In genomic region chr3:141388823-141389617, GRCh38 we compare ENCODE assay signal across 9 cellular contexts. TPM values are rescaled to one million over a fixed set of nuclear protein-coding genes. Genes with fewer than 3 reads are reported as not detected.
DNase-seq lines count a peak whose midpoint lies in the region; ATAC-seq and TF ChIP-seq lines count a peak whose summit lies in the region.
"Had no signal": no experiment of that assay in that cellular context is flagged by ENCODE, and none has a peak within 500 bp of the region (broad histone marks: within the 10 kb centered on the region; RNA-seq: fewer than 3 reads in every experiment).

No MANE protein-coding gene starts in this region.

- peak overlapping the region; percentile 60 for H3K9ac ChIP-seq in fibroblast of lung (ENCODE audit: insufficient read depth, low read length)

- no peak overlapping the region for H2AFZ ChIP-seq in fibroblast of lung (ENCODE audit: low read length)

- peak overlapping the region; percentile 75 for H3K4me2 ChIP-seq in fibroblast of lung (ENCODE audit: extremely low read depth, insufficient read depth, low read length)

- H3K79me2 ChIP-seq in fibroblast of lung (ENCODE audit: control insufficient read depth, insufficient read depth, low read length) = peaks cover 70% of the 10 kb centered on the region

- no peak for DNase-seq in activated T-cell treated with anti-CD3 and anti-CD28 coated beads, Interleukin-2, amount 50 U/mL, for 72 hours
- DNase-seq in activated T-cell treated with anti-CD3 and anti-CD28 coated beads for 4 hours = no peak
- DNase-seq in RPMI8226 = peak; percentile 58
- peak; percentile 63 to 81 for DNase-seq in fibroblast of lung (ENCODE audit: low read depth in 2 of 2)
- no peak for DNase-seq in upper lobe of left lung
- DNase-seq in NCI-H2107 treated with DMSO at 0.1 percent for 48 hours (lab: John Stamatoyannopoulos, UW; ENCODE audit: unreplicated experiment) = no peak
- DNase-seq in stimulated activated CD4-positive, alpha-beta T cell treated with anti-CD3 and anti-CD28 coated beads, Interleukin-15, amount 100 ng/mL, for 24 hours = no peak
- DNase-seq in NK-92 (lab: John Stamatoyannopoulos, UW; ENCODE audit: unreplicated experiment) = no peak
- DNase-seq: erythroblast had no signal

- H3K4me1 ChIP-seq in fibroblast of lung (ENCODE audit: control insufficient read depth, extremely low read depth, insufficient read depth, low read length) (peaks cover 2% of the 10 kb centered on the region), upper lobe of left lung (peaks cover 0 to 22% (median 18%) of the 10 kb centered on the region in 4 donors)

- peak overlapping the region; percentile 90 for H3K27ac Mint-ChIP-seq in activated T-cell treated with anti-CD3 and anti-CD28 coated beads, Interleukin-2, amount 50 U/mL, for 72 hours

- no peaks in the 10 kb centered on the region for H3K9me3 Mint-ChIP-seq in activated T-cell treated with anti-CD3 and anti-CD28 coated beads, Interleukin-2, amount 50 U/mL, for 72 hours

- no peaks in the 10 kb centered on the region for H3K36me3 Mint-ChIP-seq in activated T-cell treated with anti-CD3 and anti-CD28 coated beads, Interleukin-2, amount 50 U/mL, for 72 hours (ENCODE audit: insufficient read depth in 2 of 2)

- WGBS in upper lobe of left lung, 2 donors = 74 to 80% methylated on average over 5 to 6 of the region's 6 CpGs

- TF ChIP-seq POLR2A in upper lobe of left lung (IDR thresholded peaks at IDR 0.05) = no peak

- peak; percentile 50 to 53 for ATAC-seq in activated T-cell treated with anti-CD3 and anti-CD28 coated beads, Interleukin-2, amount 50 U/mL, for 72 hours (replicated peaks in 1 of 2)
- ATAC-seq in upper lobe of left lung (ENCODE audit: low FRiP score in 2 of 2) = no peak

- TF ChIP-seq EP300 in upper lobe of left lung (IDR thresholded peaks at IDR 0.05) = no peak

- TF ChIP-seq CTCF in fibroblast of lung (conservative IDR thresholded peaks at IDR 0.05 in 1 of 2, IDR thresholded peaks at IDR 0.05 in 1 of 2; ENCODE audit: low read depth in 1 of 2, low read length in 2 of 2) (no peak), upper lobe of left lung (IDR thresholded peaks at IDR 0.05) (no peak)

- H3K9me3 ChIP-seq in fibroblast of lung (ENCODE audit: control insufficient read depth, insufficient read depth, low read depth, low read length) (no peaks in the 10 kb centered on the region), upper lobe of left lung (no peaks in the 10 kb centered on the region)

- H4K20me1 ChIP-seq in fibroblast of lung (ENCODE audit: control insufficient read depth, extremely low read depth, insufficient read depth, low read length) = no peaks in the 10 kb centered on the region

- peaks cover 14% of the 10 kb centered on the region for H3K27me3 Mint-ChIP-seq in activated T-cell treated with anti-CD3 and anti-CD28 coated beads, Interleukin-2, amount 50 U/mL, for 72 hours (ENCODE audit: low read depth)

- H3K4me3 ChIP-seq in fibroblast of lung (replicated peaks in 1 of 4; ENCODE audit: control extremely low read depth in 1 of 4, insufficient read depth in 1 of 4, low read depth in 3 of 4, low read length in 4 of 4) (peak overlapping the region; percentile 30 to 98 (median 48)), upper lobe of left lung (peak overlapping the region in 2 of 4 donors; percentile 7 to 25)

- peak overlapping the region; percentile 64 to 72 for H3K4me3 Mint-ChIP-seq in activated T-cell treated with anti-CD3 and anti-CD28 coated beads, Interleukin-2, amount 50 U/mL, for 72 hours

- H3K27me3 ChIP-seq in fibroblast of lung (ENCODE audit: control insufficient read depth, insufficient read depth, low read length) = no peaks in the 10 kb centered on the region
- H3K27me3 ChIP-seq in upper lobe of left lung = no peaks in the 10 kb centered on the region

- peak overlapping the region; percentile 88 for H3K27ac ChIP-seq in fibroblast of lung (ENCODE audit: insufficient read depth, low read length)
- peak overlapping the region; percentile 44 to 51 (median 50) for H3K27ac ChIP-seq in upper lobe of left lung

- no peaks in the 10 kb centered on the region for H3K36me3 ChIP-seq in fibroblast of lung (ENCODE audit: control insufficient read depth, insufficient read depth, low read length)
- H3K36me3 ChIP-seq in upper lobe of left lung = peaks cover 0 to 8% (median 1%) of the 10 kb centered on the region in 4 donors

- H3K4me1 Mint-ChIP-seq in activated T-cell treated with anti-CD3 and anti-CD28 coated beads, Interleukin-2, amount 50 U/mL, for 72 hours (ENCODE audit: low read depth) = peaks cover 23% of the 10 kb centered on the region

RNA-seq across cellular contexts. Expression of gene ZBTB38, which starts 20.7 kb away (rescaled TPM):
- total RNA-seq in activated T-cell treated with anti-CD3 and anti-CD28 coated beads, Interleukin-2, amount 50 U/mL, for 72 hours = 10 to 100 TPM; 50.7 to 82.9 TPM
- total RNA-seq in fibroblast of lung (142 and 191 TPM in 2 replicates), upper lobe of left lung (100 to 1,000 TPM in 2 of 6 donors, 10 to 100 TPM in 4; 80.2 to 146 (median 91.8) TPM)
- polyA plus RNA-seq in fibroblast of lung = 64.0 and 96.0 TPM in 2 replicates
- 41.3 and 85.4 TPM in 2 replicates for polyA plus RNA-seq in fibroblast of lung (2012)
- 105 and 128 TPM in 2 replicates for polyA minus RNA-seq in fibroblast of lung (ENCODE audit: low replicate concordance)

Comparison
In these comparisons a context has a peak if more than half of its experiments do, and no peak if none do; other contexts are left out.
1. ATAC-seq: peak in activated T-cell treated with anti-CD3 and anti-CD28 coated beads, Interleukin-2, amount 50 U/mL, for 72 hours (2 of 2); none in upper lobe of left lung (0 of 2).
2. DNase-seq: peak in RPMI8226 (single experiment) and fibroblast of lung (2 of 2); none in activated T-cell treated with anti-CD3 and anti-CD28 coated beads, Interleukin-2, amount 50 U/mL, for 72 hours (0 of 2), activated T-cell treated with anti-CD3 and anti-CD28 coated beads for 4 hours (single experiment), upper lobe of left lung (0 of 2), NCI-H2107 treated with DMSO at 0.1 percent for 48 hours (single experiment), stimulated activated CD4-positive, alpha-beta T cell treated with anti-CD3 and anti-CD28 coated beads, Interleukin-15, amount 100 ng/mL, for 24 hours (single experiment) and NK-92 (single experiment).